ENCODE assay signal across 17 cellular contexts in the genomic region with DNA sequence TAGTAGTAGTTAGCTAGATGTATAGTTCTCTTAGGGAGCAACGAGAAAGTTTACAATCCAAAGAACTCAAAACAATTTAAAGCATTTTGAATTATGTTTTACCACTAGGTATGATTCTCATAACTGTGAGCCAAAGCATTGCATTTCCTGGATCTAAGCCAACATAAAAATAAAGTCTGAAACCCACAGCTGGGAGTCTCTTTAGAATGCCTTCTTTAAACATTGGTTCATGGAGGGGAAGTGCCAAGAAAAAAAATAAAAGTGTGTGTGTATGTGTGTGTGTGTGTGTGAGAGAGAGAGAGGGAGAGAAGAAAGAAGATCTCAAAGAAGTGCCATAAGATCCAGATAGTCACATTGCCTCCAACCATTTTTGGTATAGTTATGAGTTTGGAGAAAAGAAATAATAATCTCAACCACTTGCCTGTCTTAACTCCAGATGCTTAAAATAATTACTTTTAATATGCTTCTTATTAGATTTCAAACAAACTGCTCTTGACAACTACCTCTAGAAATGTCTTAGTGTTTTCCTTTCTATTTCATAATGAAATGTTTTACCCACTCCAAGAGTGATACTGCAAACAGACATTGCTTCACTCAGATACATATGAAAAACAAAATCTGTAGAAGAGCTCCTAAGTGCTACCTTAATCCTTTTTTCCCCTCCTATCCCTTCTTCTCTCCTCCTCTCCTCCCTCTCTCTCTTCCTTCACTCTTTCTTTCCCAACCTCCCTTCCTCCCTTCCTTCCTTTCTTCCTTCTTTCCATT.
DNase-seq lines count a peak whose midpoint lies in the region; TF ChIP-seq lines count a peak whose summit lies in the region.
"Had no signal": no experiment of that assay in that cellular context is flagged by ENCODE, and none has a peak within 500 bp of the region (broad histone marks: within the 10 kb centered on the region; RNA-seq: fewer than 3 reads in every experiment).

No MANE protein-coding gene starts in this region.

- H3K36me3 ChIP-seq in ascending aorta (no peaks in the 10 kb centered on the region), stomach smooth muscle (ENCODE audit: control insufficient read depth in 2 of 2, insufficient read depth in 2 of 2, low read length in 2 of 2) (no peaks in the 10 kb centered on the region), left ventricle myocardium inferior (no peaks in the 10 kb centered on the region)
- H3K36me3 ChIP-seq: esophagus squamous epithelium, Peyer's patch had no signal

- in situ Hi-C loops in GM13976 (cut with MboI; ENCODE audit: low sequenced_read_pairs, unreplicated experiment) = no loop called here

- H3K9ac ChIP-seq in stomach smooth muscle (ENCODE audit: low read length in 2 of 2) = no peak overlapping the region

- TF ChIP-seq CTCF in ascending aorta (IDR thresholded peaks at IDR 0.05) (no peak), left ventricle myocardium inferior (IDR thresholded peaks at IDR 0.05; ENCODE audit: borderline replicate concordance) (no peak), GM13976 (IDR thresholded peaks at IDR 0.05; ENCODE audit: borderline replicate concordance, control extremely low read depth, extremely low read depth, insufficient read depth, missing control alignments) (no peak)

- H3K4me3 ChIP-seq in ascending aorta (no peak overlapping the region), stomach smooth muscle (ENCODE audit: low read length in 2 of 2) (no peak overlapping the region), left ventricle myocardium inferior (no peak overlapping the region)
- H3K4me3 ChIP-seq: esophagus squamous epithelium, mucosa of descending colon, Peyer's patch had no signal

- H3K9me3 ChIP-seq in ascending aorta (no peaks in the 10 kb centered on the region), stomach smooth muscle (ENCODE audit: control insufficient read depth in 2 of 2, low read length in 2 of 2) (no peaks in the 10 kb centered on the region), left ventricle myocardium inferior (replicated peaks) (peaks cover 10% of the 10 kb centered on the region)
- H3K9me3 ChIP-seq: esophagus squamous epithelium, mucosa of descending colon, Peyer's patch had no signal

- DNase-seq in NCI-H345 (lab: John Stamatoyannopoulos, UW) = peak; percentile 2
- DNase-seq in NCI-H345 treated with DMSO at 0.1 percent for 48 hours (lab: John Stamatoyannopoulos, UW; ENCODE audit: unreplicated experiment) = no peak
- no peak for DNase-seq in ascending aorta (ENCODE audit: low spot score in 2 of 2)
- DNase-seq in glomerular visceral epithelial cell (ENCODE audit: extremely low spot score) = peak; percentile 7
- DNase-seq in left ventricle myocardium inferior = no peak
- no peak for DNase-seq in DMS79 (lab: John Stamatoyannopoulos, UW)
- no peak for DNase-seq in GM13976 (ENCODE audit: low spot score)
- DNase-seq: activated CD4-positive, CD25-positive, alpha-beta regulatory T cell treated with anti-CD3 and anti-CD28 coated beads, Interleukin-2, amount 50 U/mL, for 72 hours; Calu3; esophagus squamous epithelium; H9; immature natural killer cell; Karpas-422; mucosa of descending colon; NCI-H2227 treated with DMSO at 0.1 percent for 48 hours; Peyer's patch had no signal

- H3K27ac ChIP-seq in ascending aorta = peak overlapping the region; percentile 19 to 25
- H3K27ac ChIP-seq in stomach smooth muscle (ENCODE audit: low read length) = peak overlapping the region; percentile 11
- H3K27ac ChIP-seq in left ventricle myocardium inferior (replicated peaks) = no peak overlapping the region
- H3K27ac ChIP-seq: esophagus squamous epithelium, Peyer's patch had no signal

- intact Hi-C loops in ascending aorta (cut with DNase I) = no loop called here
- intact Hi-C loops in left ventricle myocardium inferior (cut with micrococcal nuclease) = no loop called here

- peaks cover 0 to 16% of the 10 kb centered on the region in 2 donors for H3K4me1 ChIP-seq in ascending aorta
- peaks cover 13% of the 10 kb centered on the region for H3K4me1 ChIP-seq in stomach smooth muscle (ENCODE audit: control insufficient read depth, insufficient read depth, low read length)
- peaks cover 6% of the 10 kb centered on the region for H3K4me1 ChIP-seq in left ventricle myocardium inferior
- H3K4me1 ChIP-seq: esophagus squamous epithelium, Peyer's patch had no signal

- H3K27me3 ChIP-seq in ascending aorta (no peaks in the 10 kb centered on the region), stomach smooth muscle (ENCODE audit: control insufficient read depth in 1 of 2, insufficient read depth in 2 of 2, low read length in 2 of 2) (no peaks in the 10 kb centered on the region), left ventricle myocardium inferior (ENCODE audit: low read depth) (no peaks in the 10 kb centered on the region)
- H3K27me3 ChIP-seq: esophagus squamous epithelium, Peyer's patch had no signal

Comparison
In these comparisons a context has a peak if more than half of its experiments do, and no peak if none do; other contexts are left out.
1. DNase-seq: peak in NCI-H345 (single experiment) and glomerular visceral epithelial cell (single experiment); none in NCI-H345 treated with DMSO at 0.1 percent for 48 hours (single experiment), ascending aorta (0 of 2), left ventricle myocardium inferior (single experiment), DMS79 (single experiment) and GM13976 (single experiment).